ENCODE assay signal across 40 cellular contexts in the genomic region with DNA sequence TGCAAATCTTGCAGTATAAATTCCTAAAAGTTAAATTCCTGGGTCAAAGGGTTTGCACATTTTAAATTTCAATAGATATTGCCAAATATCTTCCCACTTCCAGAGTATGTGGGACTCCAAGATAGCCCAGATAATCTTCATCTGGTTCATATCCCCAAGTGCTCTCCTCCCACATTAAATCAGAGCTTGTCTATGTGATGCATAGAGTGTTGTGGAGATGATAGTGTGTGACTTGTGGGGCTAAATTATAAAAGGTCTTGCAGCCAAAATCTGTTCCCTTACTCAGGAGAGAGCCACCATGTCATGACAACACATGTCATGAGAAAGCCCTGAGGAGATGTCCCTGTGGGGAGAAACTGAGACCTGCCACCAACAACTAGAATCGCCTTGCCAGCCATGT. TPM values are rescaled to one million over a fixed set of nuclear protein-coding genes. Genes with fewer than 3 reads are reported as not detected.
"Had no signal": no experiment of that assay in that cellular context is flagged by ENCODE, and none has a peak within 500 bp of the region (broad histone marks: within the 10 kb centered on the region; RNA-seq: fewer than 3 reads in every experiment).

No MANE protein-coding gene starts in this region.

- ATAC-seq: activated naive CD4-positive, alpha-beta T cell treated with anti-CD3 and anti-CD28 coated beads, Interleukin-2, amount 50 U/mL, for 72 hours; activated naive CD8-positive, alpha-beta T cell treated with anti-CD3 and anti-CD28 coated beads, Interleukin-2, amount 50 U/mL, for 24 hours; activated T-cell treated with anti-CD3 and anti-CD28 coated beads, Interleukin-2, amount 50 U/mL, for 4 hours; activated T-cell treated with anti-CD3 and anti-CD28 coated beads, Interleukin-2, amount 50 U/mL, for 72 hours; activated T-helper 17 cell treated with anti-CD3 and anti-CD28 coated beads, Interleukin-2, amount 50 U/mL, for 72 hours; body of pancreas had no signal

- DNase-seq: activated effector memory CD4-positive, alpha-beta T cell treated with anti-CD3 and anti-CD28 coated beads, Interleukin-2, amount 50 U/mL, for 16 hours; activated effector memory CD4-positive, alpha-beta T cell treated with Interleukin-2 at 50 U/mL for 16 hours; activated gamma-delta T cell; activated gamma-delta T cell treated with Interleukin-2 at 50 U/mL for 16 hours; activated naive CD4-positive, alpha-beta T cell; activated naive CD4-positive, alpha-beta T cell treated with anti-CD3 and anti-CD28 coated beads for 36 hours; activated naive CD4-positive, alpha-beta T cell treated with anti-CD3 and anti-CD28 coated beads, Interleukin-2, amount 10 ng/mL, durations not matched to agents 7 days and 5 days; activated naive CD4-positive, alpha-beta T cell treated with anti-CD3 and anti-CD28 coated beads, Interleukin-2, amount 50 U/mL, for 16 hours; activated naive CD4-positive, alpha-beta T cell treated with Interleukin-2 at 50 U/mL for 16 hours; activated naive CD8-positive, alpha-beta T cell treated with anti-CD3 and anti-CD28 coated beads for 36 hours; activated naive CD8-positive, alpha-beta T cell treated with anti-CD3 and anti-CD28 coated beads, Interleukin-2, amount 10 ng/mL, durations not matched to agents 7 days and 5 days; activated naive CD8-positive, alpha-beta T cell treated with anti-CD3 and anti-CD28 coated beads, Interleukin-2, amount 50 U/mL, for 24 hours; activated T-cell treated with anti-CD3 and anti-CD28 coated beads, Interleukin-2, amount 50 U/mL, for 1 hour; activated T-cell treated with anti-CD3 and anti-CD28 coated beads, Interleukin-2, amount 50 U/mL, for 24 hours; activated T-cell treated with anti-CD3 and anti-CD28 coated beads, Interleukin-2, amount 50 U/mL, for 4 hours; activated T-cell treated with anti-CD3 and anti-CD28 coated beads, Interleukin-2, amount 50 U/mL, for 48 hours; activated T-cell treated with anti-CD3 and anti-CD28 coated beads, Interleukin-2, amount 50 U/mL, for 72 hours; adrenal gland; amniotic stem cell; amygdala; anterior cingulate cortex; aorta; body of pancreas; brain microvascular endothelial cell; caudate nucleus; central memory CD4-positive, alpha-beta T cell; cerebellar nuclear complex had no signal

- H3K4me3 Mint-ChIP-seq: activated naive CD4-positive, alpha-beta T cell treated with anti-CD3 and anti-CD28 coated beads for 36 hours; activated naive CD4-positive, alpha-beta T cell treated with anti-CD3 and anti-CD28 coated beads, Interleukin-2, amount 10 ng/mL, durations not matched to agents 7 days and 5 days; activated naive CD4-positive, alpha-beta T cell treated with anti-CD3 and anti-CD28 coated beads, Interleukin-2, amount 50 U/mL, for 24 hours; activated naive CD8-positive, alpha-beta T cell; activated naive CD8-positive, alpha-beta T cell treated with anti-CD3 and anti-CD28 coated beads for 36 hours; activated naive CD8-positive, alpha-beta T cell treated with anti-CD3 and anti-CD28 coated beads, Interleukin-2, amount 10 ng/mL, durations not matched to agents 7 days and 5 days; activated naive CD8-positive, alpha-beta T cell treated with anti-CD3 and anti-CD28 coated beads, Interleukin-2, amount 50 U/mL, for 24 hours; activated T-cell treated with anti-CD3 and anti-CD28 coated beads, Interleukin-2, amount 50 U/mL, for 24 hours; activated T-cell treated with anti-CD3 and anti-CD28 coated beads, Interleukin-2, amount 50 U/mL, for 4 hours; activated T-cell treated with anti-CD3 and anti-CD28 coated beads, Interleukin-2, amount 50 U/mL, for 72 hours; activated T-helper 1 cell treated with anti-CD3 and anti-CD28 coated beads, Interleukin-12 subunit alpha, Interleukin-12 subunit beta, Interleukin-2, Interleukin-4 antibody, amounts not matched to agents 30 ng/mL and 10 ng/mL and 1 ng/mL, durations not matched to agents 14 hours and 24 hours and 36 hours; activated T-helper 17 cell treated with anti-CD3 and anti-CD28 coated beads, Interleukin-2, amount 50 U/mL, for 72 hours; brain; central memory CD8-positive, alpha-beta T cell had no signal

- H3K4me1 Mint-ChIP-seq: activated naive CD4-positive, alpha-beta T cell treated with anti-CD3 and anti-CD28 coated beads, Interleukin-2, amount 10 ng/mL, durations not matched to agents 7 days and 5 days; activated naive CD4-positive, alpha-beta T cell treated with anti-CD3 and anti-CD28 coated beads, Interleukin-2, amount 50 U/mL, for 24 hours; activated naive CD8-positive, alpha-beta T cell treated with anti-CD3 and anti-CD28 coated beads for 36 hours; activated naive CD8-positive, alpha-beta T cell treated with anti-CD3 and anti-CD28 coated beads, Interleukin-2, amount 10 ng/mL, durations not matched to agents 7 days and 5 days; activated naive CD8-positive, alpha-beta T cell treated with anti-CD3 and anti-CD28 coated beads, Interleukin-2, amount 50 U/mL, for 24 hours; activated T-helper 17 cell treated with anti-CD3 and anti-CD28 coated beads, Interleukin-2, amount 50 U/mL, for 72 hours; central memory CD8-positive, alpha-beta T cell had no signal

- H3K4me3 ChIP-seq: adrenal gland, ascending aorta, body of pancreas, breast epithelium, cardiac muscle cell had no signal

- FAIRE-seq: astrocyte, bronchial epithelial cell had no signal

- H3K36me3 Mint-ChIP-seq: activated naive CD4-positive, alpha-beta T cell treated with anti-CD3 and anti-CD28 coated beads, Interleukin-2, amount 10 ng/mL, durations not matched to agents 7 days and 5 days; activated naive CD4-positive, alpha-beta T cell treated with anti-CD3 and anti-CD28 coated beads, Interleukin-2, amount 50 U/mL, for 24 hours; activated naive CD4-positive, alpha-beta T cell treated with anti-CD3 and anti-CD28 coated beads, Interleukin-2, amount 50 U/mL, for 72 hours; activated naive CD8-positive, alpha-beta T cell; activated naive CD8-positive, alpha-beta T cell treated with anti-CD3 and anti-CD28 coated beads for 36 hours; activated naive CD8-positive, alpha-beta T cell treated with anti-CD3 and anti-CD28 coated beads, Interleukin-2, amount 10 ng/mL, durations not matched to agents 7 days and 5 days; brain had no signal

- H3K36me3 ChIP-seq: adrenal gland, ascending aorta, brain microvascular endothelial cell, breast epithelium, cardiac muscle cell had no signal

- H3K27ac Mint-ChIP-seq: activated naive CD4-positive, alpha-beta T cell treated with anti-CD3 and anti-CD28 coated beads for 36 hours; activated naive CD4-positive, alpha-beta T cell treated with anti-CD3 and anti-CD28 coated beads, Interleukin-2, amount 10 ng/mL, durations not matched to agents 7 days and 5 days; activated naive CD4-positive, alpha-beta T cell treated with anti-CD3 and anti-CD28 coated beads, Interleukin-2, amount 50 U/mL, for 24 hours; activated naive CD4-positive, alpha-beta T cell treated with anti-CD3 and anti-CD28 coated beads, Interleukin-2, amount 50 U/mL, for 72 hours; activated naive CD8-positive, alpha-beta T cell; activated naive CD8-positive, alpha-beta T cell treated with anti-CD3 and anti-CD28 coated beads for 36 hours; activated naive CD8-positive, alpha-beta T cell treated with anti-CD3 and anti-CD28 coated beads, Interleukin-2, amount 10 ng/mL, durations not matched to agents 7 days and 5 days; activated naive CD8-positive, alpha-beta T cell treated with anti-CD3 and anti-CD28 coated beads, Interleukin-2, amount 50 U/mL, for 24 hours; activated T-cell treated with anti-CD3 and anti-CD28 coated beads, Interleukin-2, amount 50 U/mL, for 24 hours; activated T-cell treated with anti-CD3 and anti-CD28 coated beads, Interleukin-2, amount 50 U/mL, for 72 hours; activated T-helper 1 cell treated with anti-CD3 and anti-CD28 coated beads, Interleukin-12 subunit alpha, Interleukin-12 subunit beta, Interleukin-2, Interleukin-4 antibody, amounts not matched to agents 30 ng/mL and 10 ng/mL and 1 ng/mL, durations not matched to agents 14 hours and 24 hours and 36 hours; activated T-helper 17 cell treated with anti-CD3 and anti-CD28 coated beads, Interleukin-2, amount 50 U/mL, for 72 hours; activated T-helper 2 cell treated with anti-CD3 and anti-CD28 coated beads, Interferon-gamma antibody, Interleukin-2, Interleukin-4, amounts not matched to agents 10 μg/mL and 5 μg/mL and 100 μg/mL, durations not matched to agents 14 hours and 24 hours and 36 hours; brain had no signal

- H3K4me1 ChIP-seq: adrenal gland, ascending aorta, body of pancreas, breast epithelium had no signal

- H3K9me3 ChIP-seq: adrenal gland, ascending aorta, body of pancreas, breast epithelium had no signal

- H3K27me3 ChIP-seq: adrenal gland, ascending aorta, body of pancreas, brain microvascular endothelial cell, breast epithelium, cardiac muscle cell had no signal

- H3K27ac ChIP-seq: adrenal gland, ascending aorta, body of pancreas, brain microvascular endothelial cell, breast epithelium, cardiac muscle cell had no signal

- H3K9me3 Mint-ChIP-seq: activated naive CD4-positive, alpha-beta T cell treated with anti-CD3 and anti-CD28 coated beads for 36 hours; activated naive CD4-positive, alpha-beta T cell treated with anti-CD3 and anti-CD28 coated beads, Interleukin-2, amount 10 ng/mL, durations not matched to agents 7 days and 5 days; activated naive CD4-positive, alpha-beta T cell treated with anti-CD3 and anti-CD28 coated beads, Interleukin-2, amount 50 U/mL, for 24 hours; activated naive CD4-positive, alpha-beta T cell treated with anti-CD3 and anti-CD28 coated beads, Interleukin-2, amount 50 U/mL, for 72 hours; activated naive CD8-positive, alpha-beta T cell treated with anti-CD3 and anti-CD28 coated beads for 36 hours; activated naive CD8-positive, alpha-beta T cell treated with anti-CD3 and anti-CD28 coated beads, Interleukin-2, amount 10 ng/mL, durations not matched to agents 7 days and 5 days; activated naive CD8-positive, alpha-beta T cell treated with anti-CD3 and anti-CD28 coated beads, Interleukin-2, amount 50 U/mL, for 24 hours; activated T-cell treated with anti-CD3 and anti-CD28 coated beads, Interleukin-2, amount 50 U/mL, for 24 hours; activated T-cell treated with anti-CD3 and anti-CD28 coated beads, Interleukin-2, amount 50 U/mL, for 4 hours; activated T-cell treated with anti-CD3 and anti-CD28 coated beads, Interleukin-2, amount 50 U/mL, for 72 hours; activated T-helper 1 cell treated with anti-CD3 and anti-CD28 coated beads, Interleukin-12 subunit alpha, Interleukin-12 subunit beta, Interleukin-2, Interleukin-4 antibody, amounts not matched to agents 30 ng/mL and 10 ng/mL and 1 ng/mL, durations not matched to agents 14 hours and 24 hours and 36 hours; activated T-helper 17 cell treated with anti-CD3 and anti-CD28 coated beads, Interleukin-2, amount 50 U/mL, for 72 hours; activated T-helper 2 cell treated with anti-CD3 and anti-CD28 coated beads, Interferon-gamma antibody, Interleukin-2, Interleukin-4, amounts not matched to agents 10 μg/mL and 5 μg/mL and 100 μg/mL, durations not matched to agents 14 hours and 24 hours and 36 hours; brain; central memory CD8-positive, alpha-beta T cell had no signal

RNA-seq across cellular contexts. Expression of a gene that starts 39.9 kb away (rescaled TPM):
- total RNA-seq: activated naive CD8-positive, alpha-beta T cell treated with anti-CD3 and anti-CD28 coated beads, Interleukin-2, amount 10 ng/mL, durations not matched to agents 7 days and 5 days had no signal
